In the genomic region with DNA sequence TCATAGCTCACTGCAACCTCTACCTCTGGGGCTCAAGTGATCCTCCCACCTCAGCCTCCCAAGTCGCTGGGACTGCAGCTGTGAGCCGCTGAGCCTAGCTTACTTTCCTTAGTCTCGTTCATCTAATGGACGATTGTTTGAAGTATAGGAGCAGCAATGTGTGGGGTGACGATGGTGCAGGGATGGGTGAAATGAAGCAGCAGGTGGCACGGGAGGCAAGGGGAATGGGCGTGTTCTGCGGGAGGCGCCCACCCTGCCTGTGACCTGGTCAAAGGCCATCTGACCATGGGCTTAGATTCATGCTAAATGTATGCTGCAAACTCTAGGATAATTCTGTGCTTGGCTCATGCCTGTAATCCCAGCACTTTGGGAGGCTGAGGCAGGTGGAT, we compare ENCODE assay signal across 16 cellular contexts.
"Had no signal": no experiment of that assay in that cellular context is flagged by ENCODE, and none has a peak within 500 bp of the region (broad histone marks: within the 10 kb centered on the region; RNA-seq: fewer than 3 reads in every experiment).

No MANE protein-coding gene starts in this region.

- H3K4me3 ChIP-seq: gastroesophageal sphincter, sigmoid colon had no signal

- H3K36me3 Mint-ChIP-seq: stimulated activated effector memory CD8-positive, alpha-beta T cell treated with anti-CD3 and anti-CD28 coated beads, Interleukin-12 subunit alpha, Interleukin-12 subunit beta, amount 100 ng/mL, for 72 hours had no signal

- ATAC-seq: activated CD8-positive, alpha-beta T cell treated with anti-CD3 and anti-CD28 coated beads, Interleukin-2, amount 10 ng/mL, durations not matched to agents 7 days and 5 days; gastroesophageal sphincter; naive thymus-derived CD8-positive, alpha-beta T cell; stimulated activated effector memory CD8-positive, alpha-beta T cell treated with anti-CD3 and anti-CD28 coated beads, Interleukin-12 subunit alpha, Interleukin-12 subunit beta, amount 100 ng/mL, for 72 hours had no signal

- H3K27ac Mint-ChIP-seq: activated B cell treated with CpG ODN at 0.5 μM for 24 hours; activated CD8-positive, alpha-beta T cell treated with anti-CD3 and anti-CD28 coated beads, Interleukin-2, amount 10 ng/mL, durations not matched to agents 7 days and 5 days; activated naive CD4-positive, alpha-beta T cell treated with anti-CD3 and anti-CD28 coated beads, Interleukin-2, amount 10 ng/mL, durations not matched to agents 7 days and 5 days; activated T-helper 1 cell treated with anti-CD3 and anti-CD28 coated beads, Interleukin-12 subunit alpha, Interleukin-12 subunit beta, Interleukin-2, Interleukin-4 antibody, amounts not matched to agents 30 ng/mL and 10 ng/mL and 1 ng/mL, durations not matched to agents 14 hours and 24 hours and 36 hours; stimulated activated effector memory CD8-positive, alpha-beta T cell treated with anti-CD3 and anti-CD28 coated beads, Interleukin-12 subunit alpha, Interleukin-12 subunit beta, amount 100 ng/mL, for 72 hours; T-helper 1 cell treated with Interleukin-12 subunit alpha and Interleukin-12 subunit beta and Interleukin-4 antibody, amounts not matched to agents 30 μg/mL and 1 μg/mL, for 36 hours had no signal

- H3K27me3 Mint-ChIP-seq: activated B cell treated with CpG ODN at 0.5 μM for 24 hours; memory B cell; naive thymus-derived CD8-positive, alpha-beta T cell had no signal

- DNase-seq: activated B cell treated with CpG ODN at 0.5 μM for 24 hours; activated CD4-positive, alpha-beta T cell treated with anti-CD3 and anti-CD28 coated beads for 48 hours; activated CD8-positive, alpha-beta T cell treated with anti-CD3 and anti-CD28 coated beads, Interleukin-2, amount 10 ng/mL, durations not matched to agents 7 days and 5 days; activated naive CD4-positive, alpha-beta T cell treated with anti-CD3 and anti-CD28 coated beads, Interleukin-2, amount 10 ng/mL, durations not matched to agents 7 days and 5 days; nucleus accumbens; sigmoid colon had no signal

- H3K27ac ChIP-seq: gastroesophageal sphincter, sigmoid colon had no signal

- H3K36me3 ChIP-seq: gastroesophageal sphincter, sigmoid colon had no signal

- H3K4me3 Mint-ChIP-seq: activated B cell treated with CpG ODN at 0.5 μM for 24 hours; activated CD8-positive, alpha-beta T cell treated with anti-CD3 and anti-CD28 coated beads, Interleukin-2, amount 10 ng/mL, durations not matched to agents 7 days and 5 days; activated naive CD4-positive, alpha-beta T cell treated with anti-CD3 and anti-CD28 coated beads, Interleukin-2, amount 10 ng/mL, durations not matched to agents 7 days and 5 days; activated T-helper 1 cell treated with anti-CD3 and anti-CD28 coated beads, Interleukin-12 subunit alpha, Interleukin-12 subunit beta, Interleukin-2, Interleukin-4 antibody, amounts not matched to agents 30 ng/mL and 10 ng/mL and 1 ng/mL, durations not matched to agents 14 hours and 24 hours and 36 hours; memory B cell; stimulated activated effector memory CD8-positive, alpha-beta T cell treated with anti-CD3 and anti-CD28 coated beads, Interleukin-12 subunit alpha, Interleukin-12 subunit beta, amount 100 ng/mL, for 72 hours; T-helper 1 cell treated with Interleukin-12 subunit alpha and Interleukin-12 subunit beta and Interleukin-4 antibody, amounts not matched to agents 30 μg/mL and 1 μg/mL, for 36 hours had no signal

- FAIRE-seq: astrocyte, bronchial epithelial cell, endometrium, TTC549 had no signal

- H3K27me3 ChIP-seq: gastroesophageal sphincter, sigmoid colon had no signal
